In genomic region chr1:25045480-25046193, GRCh38 we compare ENCODE assay signal across 25 cellular contexts.
"Had no signal": no experiment of that assay in that cellular context is flagged by ENCODE, and none has a peak within 500 bp of the region (broad histone marks: within the 10 kb centered on the region; RNA-seq: fewer than 3 reads in every experiment).

No MANE protein-coding gene starts in this region.

- H3K9me3 ChIP-seq: pancreas, right lobe of liver, testis, tibial artery had no signal

- H3K27ac ChIP-seq: coronary artery, pancreas, right lobe of liver, testis, tibial artery had no signal

- H3K4me1 Mint-ChIP-seq: nephron progenitor cell had no signal

- H3K4me2 ChIP-seq: smooth muscle cell had no signal

- H3K36me3 Mint-ChIP-seq: naive thymus-derived CD8-positive, alpha-beta T cell; type B pancreatic cell had no signal

- DNase-seq: dermis blood vessel endothelial cell; effector memory CD8-positive, alpha-beta T cell; erythroblast; head of caudate nucleus; mammary epithelial cell; mesendoderm; midbrain; naive thymus-derived CD8-positive, alpha-beta T cell; nephron progenitor cell; occipital lobe; right lobe of liver; stimulated activated CD4-positive, alpha-beta T cell treated with anti-CD3 and anti-CD28 coated beads, Interleukin-12 subunit alpha, Interleukin-12 subunit beta, amount 100 ng/mL, for 4 hours; stimulated activated CD4-positive, alpha-beta T cell treated with anti-CD3 and anti-CD28 coated beads, Interleukin-1b, Interleukin-23, amount 100 ng/mL, for 48 hours; stimulated activated CD4-positive, alpha-beta T cell treated with anti-CD3 and anti-CD28 coated beads, Interleukin-4, amount 100 ng/mL, for 1 hour; stimulated activated CD8-positive, alpha-beta memory T cell treated with anti-CD3 and anti-CD28 coated beads, Interleukin-4, amount 100 ng/mL, for 48 hours; stimulated activated naive CD8-positive, alpha-beta T cell treated with anti-CD3 and anti-CD28 coated beads, Interleukin-15, Interleukin-2, amounts not matched to agents 100 U/mL and 50 U/mL, for 24 hours; substantia nigra; testis; tibial artery had no signal

- H3K36me3 ChIP-seq: pancreas, right lobe of liver, tibial artery had no signal

- H3K4me3 ChIP-seq: coronary artery, pancreas, right lobe of liver, smooth muscle cell, testis, tibial artery had no signal

- ATAC-seq: effector memory CD8-positive, alpha-beta T cell; left lobe of liver; naive thymus-derived CD8-positive, alpha-beta T cell; pancreas; right lobe of liver; stimulated activated naive CD8-positive, alpha-beta T cell treated with anti-CD3 and anti-CD28 coated beads, Interleukin-15, Interleukin-2, amounts not matched to agents 100 U/mL and 50 U/mL, for 24 hours had no signal

- H3K4me3 Mint-ChIP-seq: central memory CD8-positive, alpha-beta T cell; effector memory CD8-positive, alpha-beta T cell; naive thymus-derived CD8-positive, alpha-beta T cell; nephron progenitor cell; type B pancreatic cell had no signal

- H3K4me1 ChIP-seq: pancreas, right lobe of liver, testis, tibial artery had no signal

- H3K27me3 ChIP-seq: pancreas, right lobe of liver, testis had no signal

- H3K9me3 Mint-ChIP-seq: central memory CD8-positive, alpha-beta T cell; effector memory CD8-positive, alpha-beta T cell; type B pancreatic cell had no signal

- H3K27me3 Mint-ChIP-seq: central memory CD8-positive, alpha-beta T cell; naive thymus-derived CD8-positive, alpha-beta T cell had no signal

- H3K27ac Mint-ChIP-seq: nephron progenitor cell, type B pancreatic cell had no signal
